25 cellular contexts compared by ENCODE assay signal in the genomic region with DNA sequence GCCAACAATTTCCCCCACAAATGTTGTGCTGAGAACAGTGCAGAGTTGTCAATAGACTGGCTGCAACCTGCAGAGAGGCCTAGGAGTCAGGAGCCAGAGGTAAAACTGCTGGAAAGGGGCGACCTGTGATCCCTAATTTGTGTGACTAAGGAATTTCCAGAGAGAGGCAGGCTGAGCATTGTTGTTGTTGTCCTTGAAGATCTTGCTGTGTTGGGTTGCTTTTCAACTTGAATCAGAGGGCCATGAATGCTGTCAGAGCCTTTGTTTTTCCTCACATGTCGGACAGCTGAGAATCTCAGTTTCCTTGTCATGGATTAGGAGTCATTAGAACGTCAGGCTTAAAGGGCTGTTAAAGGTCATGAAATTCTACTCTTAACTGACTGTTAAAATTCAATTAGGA.
"Had no signal": no experiment of that assay in that cellular context is flagged by ENCODE, and none has a peak within 500 bp of the region (broad histone marks: within the 10 kb centered on the region; RNA-seq: fewer than 3 reads in every experiment).

No MANE protein-coding gene starts in this region.

- H3K9me3 ChIP-seq: left ventricle myocardium inferior, sigmoid colon, thoracic aorta, upper lobe of right lung had no signal

- H3K9me3 Mint-ChIP-seq: activated T-cell treated with anti-CD3 and anti-CD28 coated beads, Interleukin-2, amount 50 U/mL, for 4 hours had no signal

- ATAC-seq: activated T-cell treated with anti-CD3 and anti-CD28 coated beads, Interleukin-2, amount 50 U/mL, for 4 hours; esophagus mucosa; natural killer cell; upper lobe of right lung had no signal

- H3K4me3 ChIP-seq: hepatocyte, left ventricle myocardium inferior, sigmoid colon, thoracic aorta, upper lobe of right lung had no signal

- H3K27me3 ChIP-seq: hepatocyte, upper lobe of right lung had no signal

- FAIRE-seq: astrocyte, endothelial cell of umbilical vein had no signal

- H3K4me1 ChIP-seq: sigmoid colon, upper lobe of right lung had no signal

- H3K27ac Mint-ChIP-seq: activated naive CD8-positive, alpha-beta T cell treated with anti-CD3 and anti-CD28 coated beads for 36 hours; immature natural killer cell; natural killer cell; progenitor cell of endocrine pancreas had no signal

- H3K36me3 ChIP-seq: left ventricle myocardium inferior, sigmoid colon, thoracic aorta, upper lobe of right lung had no signal

- H3K36me3 Mint-ChIP-seq: activated naive CD8-positive, alpha-beta T cell treated with anti-CD3 and anti-CD28 coated beads for 36 hours; immature natural killer cell; natural killer cell had no signal

- H3K27ac ChIP-seq: hepatocyte, left ventricle myocardium inferior, sigmoid colon, thoracic aorta, upper lobe of right lung had no signal

- H3K4me3 Mint-ChIP-seq: activated naive CD8-positive, alpha-beta T cell treated with anti-CD3 and anti-CD28 coated beads for 36 hours; activated T-cell treated with anti-CD3 and anti-CD28 coated beads, Interleukin-2, amount 50 U/mL, for 4 hours; immature natural killer cell; natural killer cell had no signal

- DNase-seq: activated CD4-positive, alpha-beta T cell treated with anti-CD3 and anti-CD28 coated beads, Interleukin-2, amount 50 U/mL, for 4 hours; activated CD8-positive, alpha-beta memory T cell treated with anti-CD3 and anti-CD28 coated beads, Interleukin-2, amount 50 U/mL, for 48 hours; activated naive CD4-positive, alpha-beta T cell treated with Interleukin-2 at 50 U/mL for 16 hours; activated naive CD8-positive, alpha-beta T cell treated with anti-CD3 and anti-CD28 coated beads for 36 hours; activated T-cell treated with anti-CD3 and anti-CD28 coated beads, Interleukin-2, amount 50 U/mL, for 4 hours; central memory CD4-positive, alpha-beta T cell; dermis blood vessel endothelial cell; effector memory CD4-positive, alpha-beta T cell; foreskin melanocyte; glutamatergic neuron; immature natural killer cell; left ventricle myocardium inferior; natural killer cell; retina; sigmoid colon; stimulated activated CD4-positive, alpha-beta T cell treated with anti-CD3 and anti-CD28 coated beads, Interleukin-4, amount 100 ng/mL, for 1 hour; stimulated activated naive CD4-positive, alpha-beta T cell; T-helper 2 cell; upper lobe of right lung had no signal
